31 cellular contexts compared by ENCODE assay signal in the genomic region with DNA sequence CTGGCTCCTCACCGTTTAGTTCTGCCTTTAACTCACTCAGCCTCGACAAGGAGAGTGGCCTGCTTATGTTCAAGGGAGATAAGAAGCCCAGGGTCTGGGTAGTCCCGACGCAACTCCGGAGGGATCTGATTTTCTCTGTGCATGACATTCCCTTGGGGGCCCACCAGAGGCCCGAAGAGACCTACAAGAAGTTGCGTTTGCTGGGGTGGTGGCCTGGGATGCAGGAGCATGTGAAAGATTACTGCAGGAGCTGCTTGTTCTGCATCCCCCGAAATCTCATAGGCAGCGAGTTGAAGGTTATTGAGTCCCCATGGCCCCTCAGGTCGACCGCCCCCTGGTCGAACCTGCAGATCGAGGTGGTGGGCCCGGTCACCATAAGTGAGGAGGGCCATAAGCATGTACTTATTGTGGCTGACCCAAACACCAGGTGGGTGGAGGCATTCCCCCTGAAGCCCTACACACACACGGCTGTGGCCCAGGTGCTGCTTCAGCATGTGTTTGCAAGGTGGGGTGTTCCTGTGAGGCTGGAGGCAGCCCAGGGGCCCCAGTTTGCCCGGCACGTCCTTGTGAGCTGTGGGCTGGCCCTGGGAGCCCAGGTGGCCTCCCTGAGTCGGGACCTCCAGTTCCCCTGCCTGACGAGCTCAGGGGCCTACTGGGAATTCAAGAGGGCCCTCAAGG. TPM values are rescaled to one million over a fixed set of nuclear protein-coding genes. Genes with fewer than 3 reads are reported as not detected.
"Had no signal": no experiment of that assay in that cellular context is flagged by ENCODE, and none has a peak within 500 bp of the region (broad histone marks: within the 10 kb centered on the region; RNA-seq: fewer than 3 reads in every experiment).

No MANE protein-coding gene starts in this region.

- H3K9me3 ChIP-seq: adrenal gland, body of pancreas, gastroesophageal sphincter, left ventricle myocardium inferior, pancreas, psoas muscle, testis, uterus had no signal

- H3K4me1 Mint-ChIP-seq: activated CD4-positive, alpha-beta T cell treated with anti-CD3 and anti-CD28 coated beads for 36 hours; activated CD8-positive, alpha-beta memory T cell treated with anti-CD3 and anti-CD28 coated beads, Interleukin-2, amount 10 ng/mL, durations not matched to agents 7 days and 5 days; activated naive CD8-positive, alpha-beta T cell treated with anti-CD3 and anti-CD28 coated beads for 36 hours; nephron had no signal

- H3K4me3 Mint-ChIP-seq: activated CD4-positive, alpha-beta T cell treated with anti-CD3 and anti-CD28 coated beads for 36 hours; activated CD8-positive, alpha-beta memory T cell treated with anti-CD3 and anti-CD28 coated beads, Interleukin-2, amount 10 ng/mL, durations not matched to agents 7 days and 5 days; activated CD8-positive, alpha-beta T cell treated with anti-CD3 and anti-CD28 coated beads, Interleukin-2, amount 10 ng/mL, durations not matched to agents 7 days and 5 days; activated naive CD4-positive, alpha-beta T cell treated with anti-CD3 and anti-CD28 coated beads for 36 hours; activated naive CD8-positive, alpha-beta T cell treated with anti-CD3 and anti-CD28 coated beads for 36 hours; activated T-cell treated with anti-CD3 and anti-CD28 coated beads, Interleukin-2, amount 50 U/mL, for 72 hours; effector memory CD8-positive, alpha-beta T cell; nephron; T-helper 2 cell treated with Interferon-gamma antibody and Interleukin-4, amounts not matched to agents 5 μg/mL and 100 μg/mL, for 36 hours had no signal

- H3K27me3 Mint-ChIP-seq: activated CD4-positive, alpha-beta T cell treated with anti-CD3 and anti-CD28 coated beads for 36 hours; activated naive CD8-positive, alpha-beta T cell treated with anti-CD3 and anti-CD28 coated beads for 36 hours had no signal

- H3K4me3 ChIP-seq: adrenal gland, body of pancreas, gastroesophageal sphincter, hepatocyte, left ventricle myocardium inferior, lung, pancreas, psoas muscle, smooth muscle cell, testis, uterus had no signal

- H3K9me3 Mint-ChIP-seq: activated naive CD4-positive, alpha-beta T cell treated with anti-CD3 and anti-CD28 coated beads for 36 hours; activated naive CD8-positive, alpha-beta T cell treated with anti-CD3 and anti-CD28 coated beads for 36 hours; activated T-cell treated with anti-CD3 and anti-CD28 coated beads, Interleukin-2, amount 50 U/mL, for 72 hours; effector memory CD8-positive, alpha-beta T cell; nephron; T-helper 2 cell treated with Interferon-gamma antibody and Interleukin-4, amounts not matched to agents 5 μg/mL and 100 μg/mL, for 36 hours had no signal

- H3K36me3 ChIP-seq: pancreas, uterus had no signal

- DNase-seq: activated CD4-positive, alpha-beta T cell treated with anti-CD3 and anti-CD28 coated beads for 36 hours; activated CD4-positive, CD25-positive, alpha-beta regulatory T cell; activated CD8-positive, alpha-beta memory T cell treated with anti-CD3 and anti-CD28 coated beads, Interleukin-2, amount 10 ng/mL, durations not matched to agents 7 days and 5 days; activated CD8-positive, alpha-beta T cell treated with anti-CD3 and anti-CD28 coated beads, Interleukin-2, amount 10 ng/mL, durations not matched to agents 7 days and 5 days; activated effector memory CD4-positive, alpha-beta T cell treated with anti-CD3 and anti-CD28 coated beads, Interleukin-2, amount 50 U/mL, for 16 hours; activated naive CD4-positive, alpha-beta T cell treated with anti-CD3 and anti-CD28 coated beads for 36 hours; activated naive CD8-positive, alpha-beta T cell treated with anti-CD3 and anti-CD28 coated beads for 36 hours; activated T-cell treated with anti-CD3 and anti-CD28 coated beads, Interleukin-2, amount 50 U/mL, for 72 hours; aorta; cortex of kidney; effector memory CD8-positive, alpha-beta T cell; islet precursor cell; left ventricle myocardium inferior; mesendoderm; nucleus accumbens; psoas muscle; stimulated activated CD4-positive, alpha-beta T cell treated with anti-CD3 and anti-CD28 coated beads, Interleukin-15, amount 100 ng/mL, for 24 hours; stimulated activated CD4-positive, alpha-beta T cell treated with anti-CD3 and anti-CD28 coated beads, Interleukin-2, amount 100 ng/mL, for 24 hours; stimulated activated naive CD4-positive, alpha-beta T cell; testis; trophoblast cell; uterus had no signal

- H3K27ac ChIP-seq: adrenal gland, gastroesophageal sphincter, hepatocyte, left ventricle myocardium inferior, pancreas, psoas muscle, testis, uterus had no signal

- H3K27ac Mint-ChIP-seq: activated CD4-positive, alpha-beta T cell treated with anti-CD3 and anti-CD28 coated beads for 36 hours; activated CD8-positive, alpha-beta memory T cell treated with anti-CD3 and anti-CD28 coated beads, Interleukin-2, amount 10 ng/mL, durations not matched to agents 7 days and 5 days; activated CD8-positive, alpha-beta T cell treated with anti-CD3 and anti-CD28 coated beads, Interleukin-2, amount 10 ng/mL, durations not matched to agents 7 days and 5 days; activated naive CD4-positive, alpha-beta T cell treated with anti-CD3 and anti-CD28 coated beads for 36 hours; activated naive CD8-positive, alpha-beta T cell treated with anti-CD3 and anti-CD28 coated beads for 36 hours; activated T-cell treated with anti-CD3 and anti-CD28 coated beads, Interleukin-2, amount 50 U/mL, for 72 hours; effector memory CD8-positive, alpha-beta T cell; T-helper 2 cell treated with Interferon-gamma antibody and Interleukin-4, amounts not matched to agents 5 μg/mL and 100 μg/mL, for 36 hours had no signal

- H3K4me1 ChIP-seq: psoas muscle, uterus had no signal

- H3K36me3 Mint-ChIP-seq: activated CD8-positive, alpha-beta memory T cell treated with anti-CD3 and anti-CD28 coated beads, Interleukin-2, amount 10 ng/mL, durations not matched to agents 7 days and 5 days; activated naive CD8-positive, alpha-beta T cell treated with anti-CD3 and anti-CD28 coated beads for 36 hours had no signal

- H3K27me3 ChIP-seq: adrenal gland, body of pancreas, hepatocyte, pancreas, testis, uterus had no signal

- ATAC-seq: activated CD4-positive, alpha-beta T cell treated with anti-CD3 and anti-CD28 coated beads for 36 hours; activated CD8-positive, alpha-beta memory T cell treated with anti-CD3 and anti-CD28 coated beads, Interleukin-2, amount 10 ng/mL, durations not matched to agents 7 days and 5 days; activated CD8-positive, alpha-beta T cell treated with anti-CD3 and anti-CD28 coated beads, Interleukin-2, amount 10 ng/mL, durations not matched to agents 7 days and 5 days; activated T-cell treated with anti-CD3 and anti-CD28 coated beads, Interleukin-2, amount 50 U/mL, for 72 hours; body of pancreas; effector memory CD8-positive, alpha-beta T cell; gastroesophageal sphincter; pancreas; psoas muscle had no signal

RNA-seq across cellular contexts. Expression of a gene that starts 48.4 kb away (rescaled TPM):
- total RNA-seq: activated CD8-positive, alpha-beta T cell treated with anti-CD3 and anti-CD28 coated beads, Interleukin-2, amount 10 ng/mL, durations not matched to agents 7 days and 5 days had no signal
